Comparison of ENCODE assay signal across 10 cellular contexts in the genomic region with DNA sequence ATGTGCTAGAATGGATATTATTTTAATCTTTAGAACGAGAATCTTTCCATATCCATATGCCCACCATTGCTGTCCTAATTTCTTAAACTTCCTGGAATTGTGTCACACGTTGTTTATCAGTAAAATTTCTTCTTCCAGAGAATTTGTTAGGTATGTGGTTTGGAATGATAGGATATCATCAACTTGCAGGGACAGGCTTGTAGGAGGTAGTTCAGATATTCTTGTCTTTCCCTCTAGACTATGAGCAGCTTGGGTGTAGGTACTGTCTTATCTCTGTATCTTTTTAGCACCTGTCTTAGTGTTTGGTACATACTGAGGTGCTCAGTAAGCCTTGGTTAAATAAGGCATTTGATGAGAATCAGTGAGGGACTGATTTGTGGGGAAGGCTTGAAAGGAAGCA. TPM values are rescaled to one million over a fixed set of nuclear protein-coding genes. Genes with fewer than 3 reads are reported as not detected.
DNase-seq lines count a peak whose midpoint lies in the region; ATAC-seq and TF ChIP-seq lines count a peak whose summit lies in the region.
"Had no signal": no experiment of that assay in that cellular context is flagged by ENCODE, and none has a peak within 500 bp of the region (broad histone marks: within the 10 kb centered on the region; RNA-seq: fewer than 3 reads in every experiment).

No MANE protein-coding gene starts in this region.

- DNase-seq in BJ (ENCODE audit: low read depth) (no peak), ascending aorta (ENCODE audit: low spot score in 2 of 2) (no peak), fibroblast of villous mesenchyme (ENCODE audit: low read depth) (no peak), progenitor cell of endocrine pancreas (ENCODE audit: low spot score, unreplicated experiment) (no peak), SK-N-DZ (ENCODE audit: low spot score) (no peak), dermis blood vessel endothelial cell (no peak)
- no peak for DNase-seq in activated CD4-positive, CD25-positive, alpha-beta regulatory T cell (lab: John Stamatoyannopoulos, UW)
- DNase-seq: NCI-H1930 had no signal

- peaks cover 33% of the 10 kb centered on the region for H3K4me1 Mint-ChIP-seq in progenitor cell of endocrine pancreas (ENCODE audit: low read depth)

- H3K9me3 Mint-ChIP-seq in progenitor cell of endocrine pancreas (ENCODE audit: low read depth), result peaks cover 5% of the 10 kb centered on the region

- no peaks in the 10 kb centered on the region for H3K27me3 Mint-ChIP-seq in progenitor cell of endocrine pancreas

- POLR2A ChIA-PET in BJ (lab: Charles Lee), result interaction anchor here (0.6 kb wide), 1 partner anchor 23 kb away, joined by 3 read pairs; a partner anchor contains a TSS

- peak overlapping the region; percentile 44 to 96 for H3K27ac ChIP-seq in ascending aorta
- H3K27ac ChIP-seq: HL-60 had no signal

- H3K36me3 ChIP-seq in BJ (ENCODE audit: control insufficient read depth, insufficient read depth, low read length), result no peaks in the 10 kb centered on the region
- no peaks in the 10 kb centered on the region for H3K36me3 ChIP-seq in ascending aorta

- peak overlapping the region; percentile 94 for H3K27ac Mint-ChIP-seq in progenitor cell of endocrine pancreas

- no peaks in the 10 kb centered on the region for H3K27me3 ChIP-seq in BJ (ENCODE audit: control insufficient read depth, insufficient read depth, low read length)
- no peaks in the 10 kb centered on the region for H3K27me3 ChIP-seq in ascending aorta

- intact Hi-C loops in ascending aorta (cut with DNase I), result loop anchor here (5.0 kb wide), 3 partner anchors 98 to 812 kb away; a partner anchor contains a TSS

- H3K4me1 ChIP-seq in ascending aorta, result peaks cover 0 to 27% of the 10 kb centered on the region in 2 donors

- peaks cover 25% of the 10 kb centered on the region for H3K36me3 Mint-ChIP-seq in progenitor cell of endocrine pancreas (ENCODE audit: insufficient read depth)

- CTCF ChIA-PET in BJ (lab: Yijun Ruan, JAX), result interaction anchor here (0.9 to 12.1 kb wide), 6 partner anchors 10 to 36 kb away, joined by 3 to 137 read pairs (median 5); a partner anchor contains a TSS

- no peak for ATAC-seq in HG02763 (IDR thresholded peaks at IDR 0.05; ENCODE audit: unreplicated experiment)

- H3K9me3 ChIP-seq in ascending aorta, result no peaks in the 10 kb centered on the region

- H3K4me3 ChIP-seq in BJ (ENCODE audit: low read depth, low read length), result peak overlapping the region; percentile 79; the same call in 1 of the 2 replicates
- H3K4me3 ChIP-seq in ascending aorta, result peak overlapping the region; percentile 66 to 79
- H3K4me3 ChIP-seq in fibroblast of villous mesenchyme (ENCODE audit: low read depth, low read length), result peak overlapping the region; percentile 82

- TF ChIP-seq CTCF in BJ (IDR thresholded peaks at IDR 0.05; ENCODE audit: insufficient read depth, low read depth, low read length) (no peak), ascending aorta (IDR thresholded peaks at IDR 0.05) (no peak), fibroblast of villous mesenchyme (IDR thresholded peaks at IDR 0.05; ENCODE audit: insufficient read depth, low read depth, low read length) (no peak), progenitor cell of endocrine pancreas (IDR thresholded peaks at IDR 0.05; ENCODE audit: unreplicated experiment) (no peak)

- peak overlapping the region; percentile 92 for H3K4me3 Mint-ChIP-seq in progenitor cell of endocrine pancreas (ENCODE audit: low read depth)

RNA-seq across cellular contexts. Expression of a gene that starts 3.4 kb away (rescaled TPM):
- polyA plus RNA-seq in BJ (2011; rRNA removed), result 145 and 286 TPM in 2 replicates
- 342 and 481 TPM in 2 replicates for polyA minus RNA-seq in BJ (2011; rRNA and poly(A)+ RNA removed)
- 69.5 TPM for total RNA-seq in ascending aorta
- total RNA-seq in fibroblast of villous mesenchyme, result 153 and 199 TPM in 2 replicates
- total RNA-seq in progenitor cell of endocrine pancreas, result 346 and 367 TPM in 2 replicates
- 35.1 and 43.0 TPM in 2 replicates for polyA plus RNA-seq in SK-N-DZ (2014; cell fraction: cytosol; rRNA removed)
- polyA plus RNA-seq in SK-N-DZ (2014; cell fraction: nucleus; rRNA removed), result 25.9 and 44.1 TPM in 2 replicates
- total RNA-seq in dermis blood vessel endothelial cell, result 298 and 352 TPM in 2 replicates

RNA-seq across cellular contexts. Expression of a gene that starts 13.4 kb away (rescaled TPM):
- not detected in 2 replicates for polyA plus RNA-seq in BJ (2011; rRNA removed)
- not detected in 2 replicates for polyA minus RNA-seq in BJ (2011; rRNA and poly(A)+ RNA removed)
- total RNA-seq in ascending aorta (not detected), fibroblast of villous mesenchyme (not detected in 2 replicates), progenitor cell of endocrine pancreas (not detected in 2 replicates), dermis blood vessel endothelial cell (not detected in 2 replicates)
- not detected in 2 replicates for polyA plus RNA-seq in SK-N-DZ (2014; cell fraction: cytosol; rRNA removed)
- polyA plus RNA-seq in SK-N-DZ (2014; cell fraction: nucleus; rRNA removed), result not detected in 2 replicates

RNA-seq across cellular contexts. Expression of a gene that starts 23.7 kb away (rescaled TPM):
- polyA plus RNA-seq in BJ (2011; rRNA removed), result 50.7 and 68.3 TPM in 2 replicates
- polyA minus RNA-seq in BJ (2011; rRNA and poly(A)+ RNA removed), result 7.5 and 10.4 TPM in 2 replicates
- 113 TPM for total RNA-seq in ascending aorta
- 66.9 and 68.9 TPM in 2 replicates for total RNA-seq in fibroblast of villous mesenchyme
- total RNA-seq in progenitor cell of endocrine pancreas, result 206 and 223 TPM in 2 replicates
- 259 and 338 TPM in 2 replicates for polyA plus RNA-seq in SK-N-DZ (2014; cell fraction: cytosol; rRNA removed)
- 206 and 247 TPM in 2 replicates for polyA plus RNA-seq in SK-N-DZ (2014; cell fraction: nucleus; rRNA removed)
- total RNA-seq in dermis blood vessel endothelial cell, result 73.2 and 139 TPM in 2 replicates

RNA-seq across cellular contexts. Expression of a gene that starts 52.6 kb away (rescaled TPM):
- 96.7 and 116 TPM in 2 replicates for polyA plus RNA-seq in BJ (2011; rRNA removed)
- polyA minus RNA-seq in BJ (2011; rRNA and poly(A)+ RNA removed), result 57.6 and 121 TPM in 2 replicates
- total RNA-seq in ascending aorta, result 65.3 TPM
- 62.8 and 79.9 TPM in 2 replicates for total RNA-seq in fibroblast of villous mesenchyme
- 82.7 and 82.9 TPM in 2 replicates for total RNA-seq in progenitor cell of endocrine pancreas
- 146 and 164 TPM in 2 replicates for polyA plus RNA-seq in SK-N-DZ (2014; cell fraction: cytosol; rRNA removed)
- 174 and 200 TPM in 2 replicates for polyA plus RNA-seq in SK-N-DZ (2014; cell fraction: nucleus; rRNA removed)
- total RNA-seq in dermis blood vessel endothelial cell, result 44.8 and 71.9 TPM in 2 replicates

RNA-seq across cellular contexts. Expression of a gene that starts 53.0 kb away (rescaled TPM):
- 25.9 and 28.4 TPM in 2 replicates for polyA plus RNA-seq in BJ (2011; rRNA removed)
- 5.3 and 8.1 TPM in 2 replicates for polyA minus RNA-seq in BJ (2011; rRNA and poly(A)+ RNA removed)
- total RNA-seq in ascending aorta, result 35.2 TPM
- total RNA-seq in fibroblast of villous mesenchyme, result 11.2 and 14.2 TPM in 2 replicates
- total RNA-seq in progenitor cell of endocrine pancreas, result 24.2 and 24.4 TPM in 2 replicates
- 37.4 and 44.3 TPM in 2 replicates for polyA plus RNA-seq in SK-N-DZ (2014; cell fraction: cytosol; rRNA removed)
- polyA plus RNA-seq in SK-N-DZ (2014; cell fraction: nucleus; rRNA removed), result 19.7 and 33.4 TPM in 2 replicates
- total RNA-seq in dermis blood vessel endothelial cell, result 13.1 and 17.6 TPM in 2 replicates
